ENCODE assay signal across 4 cellular contexts in the genomic region with DNA sequence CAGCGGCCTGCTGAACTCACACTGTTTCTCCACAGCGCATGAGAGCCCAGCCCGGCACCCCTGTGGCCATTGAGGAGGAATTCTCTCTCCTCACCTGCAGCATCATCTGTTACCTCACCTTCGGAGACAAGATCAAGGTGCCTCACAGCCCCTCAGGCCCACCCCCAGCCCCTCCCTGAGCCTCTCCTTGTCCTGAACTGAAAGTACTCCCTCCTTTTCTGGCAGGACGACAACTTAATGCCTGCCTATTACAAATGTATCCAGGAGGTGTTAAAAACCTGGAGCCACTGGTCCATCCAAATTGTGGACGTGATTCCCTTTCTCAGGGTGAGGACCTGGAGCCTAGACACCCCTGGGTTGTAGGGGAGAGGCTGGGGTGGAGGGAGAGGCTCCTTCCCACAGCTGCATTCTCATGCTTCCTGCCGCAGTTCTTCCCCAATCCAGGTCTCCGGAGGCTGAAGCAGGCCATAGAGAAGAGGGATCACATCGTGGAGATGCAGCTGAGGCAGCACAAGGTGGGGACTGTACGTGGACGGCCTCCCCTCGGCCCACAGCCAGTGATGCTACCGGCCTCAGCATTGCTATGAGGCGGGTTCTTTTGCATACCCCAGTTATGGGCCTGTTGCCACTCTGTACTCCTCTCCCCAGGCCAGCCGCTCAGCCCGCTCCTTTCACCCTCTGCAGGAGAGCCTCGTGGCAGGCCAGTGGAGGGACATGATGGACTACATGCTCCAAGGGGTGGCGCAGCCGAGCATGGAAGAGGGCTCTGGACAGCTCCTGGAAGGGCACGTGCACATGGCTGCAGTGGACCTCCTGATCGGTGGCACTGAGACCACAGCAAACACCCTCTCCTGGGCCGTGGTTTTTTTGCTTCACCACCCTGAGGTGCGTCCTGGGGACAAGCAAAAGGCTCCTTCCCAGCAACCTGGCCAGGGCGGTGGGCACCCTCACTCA. TPM values are rescaled to one million over a fixed set of nuclear protein-coding genes. Genes with fewer than 3 reads are reported as not detected.
"Had no signal": no experiment of that assay in that cellular context is flagged by ENCODE, and none has a peak within 500 bp of the region (broad histone marks: within the 10 kb centered on the region; RNA-seq: fewer than 3 reads in every experiment).

No MANE protein-coding gene starts in this region.

RNA-seq across cellular contexts. Expression of gene CYP21A2, which starts 1.4 kb away (rescaled TPM):
- total RNA-seq: GM23338, H9, HT1080, IMR-90 had no signal

RNA-seq across cellular contexts. Expression of gene C4B, which starts 25.0 kb away (rescaled TPM):
- total RNA-seq: GM23338 had no signal

RNA-seq across cellular contexts. Expression of gene C4A, which starts 57.7 kb away (rescaled TPM):
- total RNA-seq: HT1080 had no signal
